Comparison of ENCODE assay signal across 8 cellular contexts in genomic region chr11:47373876-47374820, GRCh38. TPM values are rescaled to one million over a fixed set of nuclear protein-coding genes. Genes with fewer than 3 reads are reported as not detected.
DNase-seq lines count a peak whose midpoint lies in the region; ATAC-seq and TF ChIP-seq lines count a peak whose summit lies in the region.

No MANE protein-coding gene starts in this region.

- no peak for TF ChIP-seq EP300 in gastroesophageal sphincter (IDR thresholded peaks at IDR 0.05)

- peak overlapping the region; percentile 87 for H2AFZ ChIP-seq in IMR-90 (replicated peaks; ENCODE audit: low read length, poor library complexity)

- peak; percentile 76 for TF ChIP-seq RAD21 in IMR-90 (IDR thresholded peaks at IDR 0.05; ENCODE audit: low read length)

- no peaks in the 10 kb centered on the region; the same call in 1 of the 2 replicates for H4K20me1 ChIP-seq in IMR-90 (ENCODE audit: insufficient read depth, low read length)

- CTCF ChIA-PET in IMR-90 (lab: Yijun Ruan, JAX), result interaction anchor here (0.6 to 1.9 kb wide), 11 partner anchors 10 to 243 kb away, joined by 3 to 6 read pairs (median 3); no protein-coding TSS in a partner anchor

- H3K36me3 ChIP-seq in IMR-90 (ENCODE audit: control insufficient read depth, insufficient read depth, low read length), result no peaks in the 10 kb centered on the region
- H3K36me3 ChIP-seq in gastroesophageal sphincter, result no peaks in the 10 kb centered on the region
- no peaks in the 10 kb centered on the region for H3K36me3 ChIP-seq in thyroid gland

- H3K4me1 ChIP-seq in IMR-90 (ENCODE audit: control insufficient read depth, insufficient read depth, low read length) (peaks cover 5% of the 10 kb centered on the region), gastroesophageal sphincter (peaks cover 0 to 8% (median 0%) of the 10 kb centered on the region in 3 donors), thyroid gland (peaks cover 19 to 28% of the 10 kb centered on the region in 2 donors)

- H3K27ac ChIP-seq in IMR-90 (ENCODE audit: insufficient read depth, low read length) (no peak overlapping the region), gastroesophageal sphincter (peak overlapping the region in 1 of 4 donors; percentile 33), thyroid gland (peak overlapping the region in 1 of 3 donors; percentile 11)

- TF ChIP-seq POLR2A in IMR-90 (IDR thresholded peaks at IDR 0.05; ENCODE audit: low read depth, low read length) (no peak), gastroesophageal sphincter (IDR thresholded peaks at IDR 0.05) (no peak), thyroid gland (IDR thresholded peaks at IDR 0.05) (no peak), GM18505 (IDR thresholded peaks at IDR 0.05; ENCODE audit: borderline replicate concordance, extremely low read depth, insufficient read depth, insufficient read length) (no peak)

- H2BK15ac ChIP-seq in IMR-90 (ENCODE audit: low read depth, low read length), result no peak overlapping the region

- peaks cover 4% of the 10 kb centered on the region for H3K27me3 ChIP-seq in IMR-90 (ENCODE audit: control insufficient read depth, insufficient read depth, low read length)
- H3K27me3 ChIP-seq in gastroesophageal sphincter, result no peaks in the 10 kb centered on the region
- no peaks in the 10 kb centered on the region for H3K27me3 ChIP-seq in thyroid gland

- no peaks in the 10 kb centered on the region for H3K4me1 Mint-ChIP-seq in osteocyte (ENCODE audit: unreplicated experiment)

- dilution Hi-C loops in IMR-90 (cut with HindIII; ENCODE audit: low sequenced_read_pairs, unreplicated experiment), result no loop called here

- no peak overlapping the region for H3K4me3 Mint-ChIP-seq in osteocyte (ENCODE audit: unreplicated experiment)

- WGBS in IMR-90 (ENCODE audit: extremely low coverage in 2 of 2, insufficient read length in 1 of 2), 2 experiments, result 40% methylated on average over 9 of the region's 21 CpGs; no CpG with 5 or more reads in 1 of the 2 experiments
- WGBS in gastroesophageal sphincter (ENCODE audit: low coverage in 1 of 2), 2 donors, result 25% methylated on average over 7 of the region's 21 CpGs; no CpG with 5 or more reads in 1 of the 2 donors
- WGBS in thyroid gland, 2 donors, result 35 to 47% methylated on average over 14 to 16 of the region's 21 CpGs

- H3K27ac Mint-ChIP-seq in osteocyte (ENCODE audit: unreplicated experiment), result no peak overlapping the region

- no peaks in the 10 kb centered on the region for H3K9me3 Mint-ChIP-seq in osteocyte (ENCODE audit: unreplicated experiment)

- peak overlapping the region in 1 of 2 experiments; percentile 11; a peak in 2 of 4 replicates for H4K8ac ChIP-seq in IMR-90 (ENCODE audit: low read depth in 2 of 2, low read length in 2 of 2)

- H3K4me2 ChIP-seq in IMR-90 (ENCODE audit: low read depth, low read length), result no peak overlapping the region

- H3K36me3 Mint-ChIP-seq in osteocyte (ENCODE audit: unreplicated experiment), result no peaks in the 10 kb centered on the region

- no peak overlapping the region for H3K9ac ChIP-seq in IMR-90 (ENCODE audit: low read depth, low read length)

- DNase-seq in GM12864 (ENCODE audit: low read depth) (no peak), IMR-90 (peak; percentile 62), SK-MEL-5 (ENCODE audit: low read depth, low spot score) (peak; percentile 80), activated gamma-delta T cell treated with Interleukin-2 at 50 U/mL for 16 hours (peak; percentile 89), osteocyte (ENCODE audit: extremely low spot score, unreplicated experiment) (peak; percentile 94), thyroid gland (peak; percentile 83 to 87)

- no peak overlapping the region for H3K18ac ChIP-seq in IMR-90 (ENCODE audit: low read depth, low read length)

- H3K9me1 ChIP-seq in IMR-90 (ENCODE audit: insufficient read depth, low read length), result peaks cover 9% of the 10 kb centered on the region

- H3K9me3 ChIP-seq in IMR-90 (ENCODE audit: control insufficient read depth, insufficient read depth, low read length), result no peaks in the 10 kb centered on the region
- no peaks in the 10 kb centered on the region for H3K9me3 ChIP-seq in gastroesophageal sphincter
- H3K9me3 ChIP-seq in thyroid gland, result no peaks in the 10 kb centered on the region

- H3K56ac ChIP-seq in IMR-90 (ENCODE audit: extremely low read depth, insufficient read depth, low read length), result no peak overlapping the region

- no peak overlapping the region for H2BK120ac ChIP-seq in IMR-90 (ENCODE audit: low read depth, low read length)

- H3K14ac ChIP-seq in IMR-90 (replicated peaks; ENCODE audit: low read depth, low read length), result no peak overlapping the region

- TF ChIP-seq CTCF in GM12864 (IDR thresholded peaks at IDR 0.05; ENCODE audit: low read depth, low read length, missing control alignments), result peak; percentile 96
- TF ChIP-seq CTCF in IMR-90 (conservative IDR thresholded peaks at IDR 0.05; ENCODE audit: low read depth, low read length), result peak; percentile 88
- peak in 3 of 4 experiments; percentile 91 to 96 (median 93) for TF ChIP-seq CTCF in gastroesophageal sphincter (IDR thresholded peaks at IDR 0.05)
- TF ChIP-seq CTCF in osteocyte (IDR thresholded peaks at IDR 0.05), result peak; percentile 93
- TF ChIP-seq CTCF in thyroid gland (IDR thresholded peaks at IDR 0.05), result peak; percentile 80 to 97 (median 86)

- H3K4ac ChIP-seq in IMR-90 (ENCODE audit: low read depth, low read length), result no peak overlapping the region

- no peak overlapping the region for H2BK5ac ChIP-seq in IMR-90 (ENCODE audit: low read depth, low read length, poor library complexity, severe bottlenecking)

- peak overlapping the region; percentile 68 for H2AK5ac ChIP-seq in IMR-90 (ENCODE audit: low read depth, low read length)

- H3K4me3 ChIP-seq in GM12864 (ENCODE audit: low read depth, low read length), result no peak overlapping the region
- H3K4me3 ChIP-seq in IMR-90 (ENCODE audit: insufficient read depth, low read depth, low read length), result no peak overlapping the region
- H3K4me3 ChIP-seq in gastroesophageal sphincter, result no peak overlapping the region
- no peak overlapping the region for H3K4me3 ChIP-seq in thyroid gland (replicated peaks in 1 of 3)

- peak overlapping the region; percentile 83 for H2AK9ac ChIP-seq in IMR-90 (replicated peaks; ENCODE audit: low read depth, low read length, poor library complexity)

- POLR2A ChIA-PET in IMR-90 (lab: Charles Lee; ENCODE audit: unreplicated experiment), result no interaction called here

- peaks cover 8% of the 10 kb centered on the region for H3K27me3 Mint-ChIP-seq in osteocyte (ENCODE audit: unreplicated experiment)

- H2BK20ac ChIP-seq in IMR-90 (ENCODE audit: low read depth, low read length), result no peak overlapping the region

- in situ Hi-C loops in IMR-90 (cut with MboI; ENCODE audit: low sequenced_read_pairs) (loop anchor here (25.0 kb wide), 1 partner anchor 487 kb away; no protein-coding TSS in a partner anchor), SK-MEL-5 (cut with HindIII; ENCODE audit: low pct_unique_long_range_greater_than_20kb, low sequenced_read_pairs) (no loop called here)

- H3K23ac ChIP-seq in IMR-90 (ENCODE audit: low read depth, low read length), result no peak overlapping the region

- ATAC-seq in IMR-90 (ENCODE audit: low read depth) (peak; percentile 98), gastroesophageal sphincter (peak; percentile 85), GM18505 (IDR thresholded peaks at IDR 0.05; ENCODE audit: unreplicated experiment) (no peak)

- H3K79me1 ChIP-seq in IMR-90 (ENCODE audit: low read depth in 1 of 2, low read length in 2 of 2), result no peaks in the 10 kb centered on the region

- no peak overlapping the region for H4K5ac ChIP-seq in IMR-90 (ENCODE audit: low read depth, low read length)

- intact Hi-C loops in IMR-90 (cut with micrococcal nuclease) (loop anchor here (1.0 kb wide), 3 partner anchors 34 to 243 kb away; partner anchors contain the start of gene SLC39A13), thyroid gland (cut with DNase I) (loop anchor here (5.0 kb wide), 1 partner anchor 78 kb away; no protein-coding TSS in a partner anchor)

- no peak overlapping the region; the same call in 1 of the 2 replicates for H4K91ac ChIP-seq in IMR-90 (ENCODE audit: insufficient read depth, low read depth, low read length)

- BruUV-seq in IMR-90 (replicated peaks; lab: Mats Ljungman, UMichigan), result no TSS peak

RNA-seq across cellular contexts. Expression of gene SPI1, which starts 4.2 kb away (rescaled TPM):
- total RNA-seq in IMR-90 (2012; rRNA removed) (not detected in 2 replicates), gastroesophageal sphincter (10 to 100 TPM in 3 of 4 donors, 1 to 10 TPM in 1; 4.2 to 32.4 (median 14.7) TPM), osteocyte (not detected in 2 replicates), thyroid gland (10 to 100 TPM in 1 of 4 donors, 1 to 10 TPM in 3; 4.8 to 18.0 (median 5.8) TPM)
- not detected in 2 replicates for polyA plus RNA-seq in IMR-90 (2012; rRNA removed)
- 0.03 TPM in 1 of 2 replicates, not detected in the other for polyA plus RNA-seq in IMR-90 (2012; cell fraction: cytosol; rRNA removed)
- polyA plus RNA-seq in IMR-90 (2012; cell fraction: nucleus; rRNA removed; ENCODE audit: low replicate concordance), result not detected in 2 replicates
- not detected in 2 replicates for total RNA-seq in SK-MEL-5 (2014; rRNA removed; shearing (Covaris generic))
- polyA plus RNA-seq in SK-MEL-5 (2015; cell fraction: cytosol; rRNA removed), result not detected in 2 replicates
- 2.0 TPM in 1 of 2 replicates, not detected in the other for polyA plus RNA-seq in SK-MEL-5 (2015; cell fraction: nucleus; rRNA removed)

RNA-seq across cellular contexts. Expression of gene MYBPC3, which starts 21.6 kb away (rescaled TPM):
- total RNA-seq in IMR-90 (2012; rRNA removed), result not detected in 2 replicates
- polyA plus RNA-seq in IMR-90 (2012; rRNA removed), result not detected in 2 replicates
- not detected in 2 replicates for polyA plus RNA-seq in IMR-90 (2012; cell fraction: cytosol; rRNA removed)
- not detected in 2 replicates for polyA plus RNA-seq in IMR-90 (2012; cell fraction: nucleus; rRNA removed; ENCODE audit: low replicate concordance)
- not detected in 2 replicates for total RNA-seq in SK-MEL-5 (2014; rRNA removed; shearing (Covaris generic))
- polyA plus RNA-seq in SK-MEL-5 (2015; cell fraction: cytosol; rRNA removed), result 0.07 TPM in 1 of 2 replicates, not detected in the other
- polyA plus RNA-seq in SK-MEL-5 (2015; cell fraction: nucleus; rRNA removed), result not detected in 2 replicates
- total RNA-seq in gastroesophageal sphincter, result under 1 TPM in 2 of 4 donors, not detected in 2; 0.12 to 0.13 TPM
- not detected in 2 replicates for total RNA-seq in osteocyte
- not detected for total RNA-seq in thyroid gland

RNA-seq across cellular contexts. Expression of gene SLC39A13, which starts 34.2 kb away (rescaled TPM):
- total RNA-seq in IMR-90 (2012; rRNA removed) (29.2 and 32.4 TPM in 2 replicates), gastroesophageal sphincter (100 to 1,000 TPM in 1 of 4 donors, 10 to 100 TPM in 3; 68.8 to 218 (median 78.9) TPM), osteocyte (95.4 and 98.7 TPM in 2 replicates), thyroid gland (10 to 100 TPM; 51.3 to 84.3 (median 66.8) TPM)
- 144 and 164 TPM in 2 replicates for polyA plus RNA-seq in IMR-90 (2012; rRNA removed)
- polyA plus RNA-seq in IMR-90 (2012; cell fraction: cytosol; rRNA removed), result 96.1 and 190 TPM in 2 replicates
- polyA plus RNA-seq in IMR-90 (2012; cell fraction: nucleus; rRNA removed; ENCODE audit: low replicate concordance), result 451 and 1,131 TPM in 2 replicates
- total RNA-seq in SK-MEL-5 (2014; rRNA removed; shearing (Covaris generic)), result 34.9 and 38.6 TPM in 2 replicates
- 64.5 and 83.3 TPM in 2 replicates for polyA plus RNA-seq in SK-MEL-5 (2015; cell fraction: cytosol; rRNA removed)
- polyA plus RNA-seq in SK-MEL-5 (2015; cell fraction: nucleus; rRNA removed), result 194 and 212 TPM in 2 replicates

RNA-seq across cellular contexts. Expression of gene PSMC3, which starts 52.1 kb away (rescaled TPM):
- total RNA-seq in IMR-90 (2012; rRNA removed) (238 and 484 TPM in 2 replicates), gastroesophageal sphincter (100 to 1,000 TPM; 169 to 194 (median 179) TPM), osteocyte (123 and 126 TPM in 2 replicates), thyroid gland (100 to 1,000 TPM in 2 of 4 donors, 10 to 100 TPM in 2; 92.7 to 240 (median 123) TPM)
- 253 TPM in 2 replicates for polyA plus RNA-seq in IMR-90 (2012; rRNA removed)
- 146 and 163 TPM in 2 replicates for polyA plus RNA-seq in IMR-90 (2012; cell fraction: cytosol; rRNA removed)
- 79.5 and 128 TPM in 2 replicates for polyA plus RNA-seq in IMR-90 (2012; cell fraction: nucleus; rRNA removed; ENCODE audit: low replicate concordance)
- 152 and 165 TPM in 2 replicates for total RNA-seq in SK-MEL-5 (2014; rRNA removed; shearing (Covaris generic))
- polyA plus RNA-seq in SK-MEL-5 (2015; cell fraction: cytosol; rRNA removed), result 153 and 171 TPM in 2 replicates
- 35.0 and 56.2 TPM in 2 replicates for polyA plus RNA-seq in SK-MEL-5 (2015; cell fraction: nucleus; rRNA removed)
